Comparison of ENCODE assay signal across 18 cellular contexts in genomic region chr9:89617978-89618377, GRCh38. TPM values are rescaled to one million over a fixed set of nuclear protein-coding genes. Genes with fewer than 3 reads are reported as not detected.
A peak's percentile ranks its signal among the peaks of the same experiment; 100 is the strongest.
DNase-seq lines count a peak whose midpoint lies in the region; ATAC-seq, FAIRE-seq and TF ChIP-seq lines count a peak whose summit lies in the region.
"Had no signal": no experiment of that assay in that cellular context is flagged by ENCODE, and none has a peak within 500 bp of the region (broad histone marks: within the 10 kb centered on the region; RNA-seq: fewer than 3 reads in every experiment).

No MANE protein-coding gene starts in this region.

- in situ Hi-C loops in HepG2 (cut with HindIII; ENCODE audit: extremely low pct_ligation_motif_present, low pct_unique_long_range_greater_than_20kb), result no loop called here

- H3K4me2 ChIP-seq in HepG2 (ENCODE audit: low read depth, low read length), result no peak overlapping the region

- H3K27ac ChIP-seq in liver (ENCODE audit: low read depth in 1 of 2, low read length in 2 of 2) (peak overlapping the region in 1 of 2 donors; percentile 10), HepG2 (ENCODE audit: extremely low read length, insufficient read depth, low read length) (no peak overlapping the region), pancreas (peak overlapping the region; percentile 35 to 67 (median 51))

- FAIRE-seq in HepG2 (lab: Jason Lieb, UNC), result no peak
- FAIRE-seq in pancreas (lab: Jason Lieb, UNC), result no peak
- FAIRE-seq: GM12878, GM18507, RCC 7860 had no signal

- H3K9me3 ChIP-seq in liver (ENCODE audit: control insufficient read depth in 4 of 4, low read length in 3 of 4) (no peaks in the 10 kb centered on the region), HepG2 (ENCODE audit: low read length) (no peaks in the 10 kb centered on the region), pancreas (no peaks in the 10 kb centered on the region)
- H3K9me3 ChIP-seq: Caco-2 had no signal

- H3K4me3 ChIP-seq in liver (ENCODE audit: low read depth in 1 of 3, low read length in 3 of 3) (no peak overlapping the region), HepG2 (replicated peaks in 1 of 3; ENCODE audit: insufficient read depth in 1 of 3, low read depth in 2 of 3, low read length in 3 of 3) (no peak overlapping the region), pancreas (no peak overlapping the region)
- H3K4me3 ChIP-seq: GM12878 had no signal

- H3K9ac ChIP-seq in liver (ENCODE audit: low read depth in 1 of 2, low read length in 2 of 2) (no peak overlapping the region), HepG2 (ENCODE audit: insufficient read depth, low read depth, low read length) (no peak overlapping the region)

- H3K4me1 ChIP-seq in liver (ENCODE audit: control insufficient read depth in 4 of 4, insufficient read depth in 4 of 4, low read length in 3 of 4) (peaks cover 3 to 13% (median 10%) of the 10 kb centered on the region in 4 donors), HepG2 (ENCODE audit: insufficient read depth, low read length) (no peaks in the 10 kb centered on the region), pancreas (peaks cover 5 to 14% (median 14%) of the 10 kb centered on the region in 3 donors)
- H3K4me1 ChIP-seq: Caco-2 had no signal

- BruUV-seq in HepG2 (replicated peaks; lab: Mats Ljungman, UMichigan), result no TSS peak

- no peak for TF ChIP-seq EP300 in HepG2 (IDR thresholded peaks at IDR 0.05; ENCODE audit: low read depth in 2 of 2, low read length in 2 of 2)
- TF ChIP-seq EP300 in HepG2 (CRISPR knock-in tag; IDR thresholded peaks at IDR 0.05; ENCODE audit: borderline replicate concordance), result no peak

- intact Hi-C loops in HepG2 (cut with micrococcal nuclease; ENCODE audit: unreplicated experiment), result no loop called here
- intact Hi-C loops in pancreas (cut with DNase I), result loop anchor here in 1 of 3 donors (10.0 kb wide), 2 partner anchors 117 to 377 kb away; no protein-coding TSS in a partner anchor

- H3K79me2 ChIP-seq in HepG2 (ENCODE audit: insufficient read depth, low read length), result no peaks in the 10 kb centered on the region

- POLR2A ChIA-PET in HepG2 (lab: Yijun Ruan, JAX), result no interaction called here

- DNase-seq in HepG2 (ENCODE audit: low spot score) (no peak), kidney tubule cell (ENCODE audit: low spot score) (peak; percentile 9), pancreas (peak in 5 of 6 donors; percentile 69 to 84 (median 82)), DMS53 (lab: John Stamatoyannopoulos, UW) (no peak)
- DNase-seq: Caco-2, HCEC 1CT, NCI-H1436 treated with DMSO at 0.1 percent for 48 hours, NCI-H2107, NCI-H446 treated with DMSO at 0.1 percent for 48 hours, NCI-H774, SIG-M5 had no signal

- WGBS in liver, result 48% methylated on average over 2 of the region's 2 CpGs
- WGBS in HepG2 (ENCODE audit: low lambda C conversion rate), result 0% methylated on average over 1 of the region's 2 CpGs
- WGBS in pancreas, 2 donors, result 16 to 21% methylated on average over 2 of the region's 2 CpGs

- no peaks in the 10 kb centered on the region for H3K27me3 ChIP-seq in liver (ENCODE audit: control insufficient read depth in 4 of 4, insufficient read depth in 4 of 4, low read length in 3 of 4)
- H3K27me3 ChIP-seq in HepG2 (ENCODE audit: control insufficient read depth in 1 of 2, insufficient read depth in 2 of 2, low read length in 2 of 2), result peaks cover 0 to 18% of the 10 kb centered on the region in 2 experiments; a peak in 2 of 5 replicates
- H3K27me3 ChIP-seq in pancreas, result no peaks in the 10 kb centered on the region

- no peak for TF ChIP-seq CTCF in liver (IDR thresholded peaks at IDR 0.05; ENCODE audit: low read depth, low read length, missing input control)
- no peak for TF ChIP-seq CTCF in HepG2 (CRISPR knock-in tag; IDR thresholded peaks at IDR 0.05)
- TF ChIP-seq CTCF in pancreas (IDR thresholded peaks at IDR 0.05), result no peak

- CTCF ChIA-PET in HepG2 (lab: Yijun Ruan, JAX; ENCODE audit: low intra/inter-chr PET ratio, low total read pairs), result no interaction called here

- H3K36me3 ChIP-seq in liver (ENCODE audit: control insufficient read depth in 4 of 4, insufficient read depth in 3 of 4, low read depth in 1 of 4, low read length in 3 of 4), result no peaks in the 10 kb centered on the region
- H3K36me3 ChIP-seq in HepG2 (replicated peaks in 1 of 2; ENCODE audit: control insufficient read depth in 1 of 2, insufficient read depth in 2 of 2, low read length in 2 of 2), result no peaks in the 10 kb centered on the region
- H3K36me3 ChIP-seq in pancreas, result no peaks in the 10 kb centered on the region

- ATAC-seq in HepG2 (no peak), pancreas (peak; percentile 80 to 94 (median 88)), GM21528 (IDR thresholded peaks at IDR 0.05; ENCODE audit: low FRiP score, unreplicated experiment) (no peak)
- ATAC-seq in activated CD4-positive, CD25-positive, alpha-beta regulatory T cell treated with anti-CD3 and anti-CD28 coated beads, Interleukin-2, amount 50 U/mL, for 24 hours, result no peak
- ATAC-seq: GM12878 had no signal

- peak; percentile 28 to 73 for TF ChIP-seq RAD21 in liver (IDR thresholded peaks at IDR 0.05)
- no peak for TF ChIP-seq RAD21 in HepG2 (CRISPR knock-in tag; IDR thresholded peaks at IDR 0.05)

- no peak for TF ChIP-seq POLR2A in HepG2 (IDR thresholded peaks at IDR 0.05; ENCODE audit: insufficient read depth in 1 of 2, low read depth in 2 of 2, low read length in 2 of 2)

- no peaks in the 10 kb centered on the region for H4K20me1 ChIP-seq in HepG2 (ENCODE audit: insufficient read depth, low read length)

- no peak overlapping the region for H2AFZ ChIP-seq in HepG2 (ENCODE audit: low read length)

TF ChIP-seq in liver, 16 proteins besides CTCF, POLR2A, EP300 and RAD21 (continues in another document):
- TF ChIP-seq HNF4G (IDR thresholded peaks at IDR 0.05) (peak; percentile 5), ATF3 (IDR thresholded peaks at IDR 0.05) (no peak), RXRA (IDR thresholded peaks at IDR 0.05) (peak; percentile 78 to 88), HNF4A (conservative IDR thresholded peaks at IDR 0.05) (peak; percentile 64 to 70), MAX (IDR thresholded peaks at IDR 0.05) (no peak)

TF ChIP-seq in HepG2, 621 proteins besides CTCF, POLR2A, EP300 and RAD21:
- no peak for TF ChIP-seq GATA4 (IDR thresholded peaks at IDR 0.05; ENCODE audit: borderline replicate concordance, low read depth)
- TF ChIP-seq ZNF652 (CRISPR knock-in tag; IDR thresholded peaks at IDR 0.05; ENCODE audit: borderline replicate concordance, low read depth), result no peak
- TF ChIP-seq KDM6A (CRISPR knock-in tag; IDR thresholded peaks at IDR 0.05; ENCODE audit: low read depth), result no peak
- no peak for TF ChIP-seq PRDM4 (CRISPR knock-in tag; IDR thresholded peaks at IDR 0.05; ENCODE audit: borderline replicate concordance)
- TF ChIP-seq ZBTB7B (CRISPR knock-in tag; IDR thresholded peaks at IDR 0.05), result no peak

RNA-seq across cellular contexts. Expression of gene GADD45G, which starts 13.2 kb away (rescaled TPM):
- total RNA-seq in liver (10 to 100 TPM in 1 of 2 donors, 1 to 10 TPM in 1; 5.5 to 20.7 TPM), HepG2 (2016; rRNA removed; fragmentation: Illumina TruSeq; extraction: Trizol) (not detected in 2 replicates), pancreas (10 to 100 TPM in 5 of 6 donors, 1 to 10 TPM in 1; 9.5 to 39.6 (median 19.0) TPM)
- polyA plus RNA-seq in liver (100 to 1,000 TPM in 1 of 2 donors, 10 to 100 TPM in 1; 66.0 to 106 TPM), HepG2 (2011; rRNA removed) (not detected in 2 replicates), pancreas (100 to 1,000 TPM; 126 to 220 TPM)
- not detected in 2 replicates for total RNA-seq in HepG2 (2016; cell fraction: cytosol; rRNA removed; fragmentation: Illumina TruSeq; extraction: Trizol; ENCODE audit: low read depth)
- not detected in 2 replicates for total RNA-seq in HepG2 (2016; cell fraction: insoluble cytoplasmic fraction; rRNA removed; fragmentation: Illumina TruSeq; extraction: Trizol)
- not detected in 2 replicates for total RNA-seq in HepG2 (2016; cell fraction: membrane; rRNA removed; fragmentation: Illumina TruSeq; extraction: Trizol)
- total RNA-seq in HepG2 (2016; cell fraction: nucleus; rRNA removed; fragmentation: Illumina TruSeq; extraction: Trizol), result not detected in 2 replicates
- not detected in 2 replicates for polyA plus RNA-seq in HepG2 (2011; cell fraction: cytosol; rRNA removed)
- polyA plus RNA-seq in HepG2 (2011; cell fraction: nucleus; rRNA removed), result not detected in 2 replicates
- polyA plus RNA-seq in HepG2 (2012), result not detected in 2 replicates
- not detected in 2 replicates for polyA plus RNA-seq in HepG2 (2016; cell fraction: cytosol; fragmentation: Illumina TruSeq; extraction: Trizol; ENCODE audit: low read depth)
- not detected in 2 replicates for polyA plus RNA-seq in HepG2 (2016; cell fraction: insoluble cytoplasmic fraction; fragmentation: Illumina TruSeq; extraction: Trizol; ENCODE audit: low read depth)
- not detected in 2 replicates for polyA plus RNA-seq in HepG2 (2016; cell fraction: membrane; fragmentation: Illumina TruSeq; extraction: Trizol; ENCODE audit: low read depth)
- polyA plus RNA-seq in HepG2 (2016; cell fraction: nucleus; fragmentation: Illumina TruSeq; extraction: Trizol; ENCODE audit: insufficient read depth, low read depth), result not detected in 2 replicates
- not detected in 2 replicates for polyA minus RNA-seq in HepG2 (2011; rRNA and poly(A)+ RNA removed; ENCODE audit: low replicate concordance)
- not detected in 2 replicates for polyA minus RNA-seq in HepG2 (2011; cell fraction: cytosol; rRNA and poly(A)+ RNA removed)
- not detected in 2 replicates for polyA minus RNA-seq in HepG2 (2011; cell fraction: nucleus; rRNA and poly(A)+ RNA removed)
- total RNA-seq: HT1080 had no signal

Comparison
In these comparisons a context has a peak if more than half of its experiments do, and no peak if none do; other contexts are left out.
1. RNA of gene GADD45G, which starts 13.2 kb away (total RNA-seq): 5.5 to 20.7 TPM in liver and 9.5 to 39.6 TPM in pancreas; not detected in HepG2; every median in the first group is over 4 times any median in the second.
2. ATAC-seq: peak in pancreas (4 of 4); none in HepG2 (single experiment), activated CD4-positive, CD25-positive, alpha-beta regulatory T cell treated with anti-CD3 and anti-CD28 coated beads, Interleukin-2, amount 50 U/mL, for 24 hours (0 of 2) and GM21528 (single experiment).
3. DNase-seq: peak in kidney tubule cell (single experiment) and pancreas (5 of 6); none in HepG2 (single experiment) and DMS53 (single experiment).